ENCODE assay signal across 18 cellular contexts in genomic region chr3:10550705-10551104, GRCh38. TPM values are rescaled to one million over a fixed set of nuclear protein-coding genes. Genes with fewer than 3 reads are reported as not detected.
DNase-seq lines count a peak whose midpoint lies in the region.
"Had no signal": no experiment of that assay in that cellular context is flagged by ENCODE, and none has a peak within 500 bp of the region (broad histone marks: within the 10 kb centered on the region; RNA-seq: fewer than 3 reads in every experiment).

No MANE protein-coding gene starts in this region.

- POLR2A ChIA-PET in CD8-positive, alpha-beta memory T cell (lab: Charles Lee) = no interaction called here

- H3K9me3 ChIP-seq in CD8-positive, alpha-beta memory T cell (ENCODE audit: low read length) = no peaks in the 10 kb centered on the region
- H3K9me3 ChIP-seq: SK-N-SH, upper lobe of left lung had no signal

- peaks cover 40% of the 10 kb centered on the region for H3K4me1 Mint-ChIP-seq in T-helper 2 cell treated with Interferon-gamma antibody and Interleukin-4, amounts not matched to agents 5 μg/mL and 100 μg/mL, for 36 hours (ENCODE audit: low read depth)
- peaks cover 33 to 38% (median 36%) of the 10 kb centered on the region in 3 donors for H3K4me1 Mint-ChIP-seq in CD8-positive, alpha-beta memory T cell

- no peak overlapping the region for H3K4me3 Mint-ChIP-seq in T-helper 2 cell treated with Interferon-gamma antibody and Interleukin-4, amounts not matched to agents 5 μg/mL and 100 μg/mL, for 36 hours
- no peak overlapping the region for H3K4me3 Mint-ChIP-seq in CD8-positive, alpha-beta memory T cell
- H3K4me3 Mint-ChIP-seq: GM23338 had no signal

- H3K36me3 Mint-ChIP-seq in T-helper 2 cell treated with Interferon-gamma antibody and Interleukin-4, amounts not matched to agents 5 μg/mL and 100 μg/mL, for 36 hours (ENCODE audit: low read depth) = no peaks in the 10 kb centered on the region
- H3K36me3 Mint-ChIP-seq in CD8-positive, alpha-beta memory T cell = no peaks in the 10 kb centered on the region

- H3K27ac Mint-ChIP-seq in T-helper 2 cell treated with Interferon-gamma antibody and Interleukin-4, amounts not matched to agents 5 μg/mL and 100 μg/mL, for 36 hours = peak overlapping the region; percentile 2
- H3K27ac Mint-ChIP-seq in CD8-positive, alpha-beta memory T cell = peak overlapping the region in 3 of 8 donors; percentile 53 to 80 (median 73)
- H3K27ac Mint-ChIP-seq: GM23338 had no signal

- no peaks in the 10 kb centered on the region for H3K36me3 ChIP-seq in CD8-positive, alpha-beta memory T cell (ENCODE audit: insufficient read depth, low read length)
- H3K36me3 ChIP-seq: upper lobe of left lung had no signal

- no peak overlapping the region for H3K4me3 ChIP-seq in CD8-positive, alpha-beta memory T cell (ENCODE audit: low read length)
- H3K4me3 ChIP-seq: GM23338, upper lobe of left lung had no signal

- peaks cover 2% of the 10 kb centered on the region for H3K27me3 Mint-ChIP-seq in T-helper 2 cell treated with Interferon-gamma antibody and Interleukin-4, amounts not matched to agents 5 μg/mL and 100 μg/mL, for 36 hours (ENCODE audit: low read depth)
- peaks cover 1 to 8% of the 10 kb centered on the region in 2 donors for H3K27me3 Mint-ChIP-seq in CD8-positive, alpha-beta memory T cell

- CTCF ChIA-PET in CD8-positive, alpha-beta memory T cell (lab: Charles Lee) = no interaction called here

- peaks cover 16% of the 10 kb centered on the region for H3K4me1 ChIP-seq in CD8-positive, alpha-beta memory T cell (ENCODE audit: insufficient read depth, low read length)

- no peaks in the 10 kb centered on the region for H3K9me3 Mint-ChIP-seq in T-helper 2 cell treated with Interferon-gamma antibody and Interleukin-4, amounts not matched to agents 5 μg/mL and 100 μg/mL, for 36 hours
- no peaks in the 10 kb centered on the region for H3K9me3 Mint-ChIP-seq in CD8-positive, alpha-beta memory T cell
- H3K9me3 Mint-ChIP-seq: GM23338 had no signal

- no peak for DNase-seq in T-helper 2 cell treated with Interferon-gamma antibody and Interleukin-4, amounts not matched to agents 5 μg/mL and 100 μg/mL, for 36 hours (ENCODE audit: low spot score)
- DNase-seq in T-helper 2 cell (no peak), activated gamma-delta T cell (lab: John Stamatoyannopoulos, UW) (no peak), NCI-H2029 treated with DMSO at 0.1 percent for 48 hours (lab: John Stamatoyannopoulos, UW) (no peak)
- DNase-seq in CD8-positive, alpha-beta memory T cell = no peak
- DNase-seq: activated naive CD4-positive, alpha-beta T cell; foreskin fibroblast; midbrain; NCI-H1930; SK-N-SH; stimulated activated CD4-positive, alpha-beta T cell treated with anti-CD3 and anti-CD28 coated beads, Interleukin-15, amount 100 ng/mL, for 24 hours; stimulated activated naive CD4-positive, alpha-beta T cell treated with Interleukin-2 at 50 U/mL for 16 hours; upper lobe of left lung had no signal

- peak overlapping the region; percentile 41 for H3K27ac ChIP-seq in cingulate gyrus (ENCODE audit: low read depth, low read length)
- H3K27ac ChIP-seq in layer of hippocampus (ENCODE audit: low read depth, low read length) = peak overlapping the region; percentile 40
- H3K27ac ChIP-seq in temporal lobe (ENCODE audit: low read depth, low read length) = peak overlapping the region; percentile 64
- H3K27ac ChIP-seq in CD8-positive, alpha-beta memory T cell (ENCODE audit: low read depth, low read length) = no peak overlapping the region
- H3K27ac ChIP-seq: upper lobe of left lung had no signal

- H3K27me3 ChIP-seq in layer of hippocampus (ENCODE audit: control insufficient read depth, insufficient read depth, low read length) = no peaks in the 10 kb centered on the region
- no peaks in the 10 kb centered on the region for H3K27me3 ChIP-seq in CD8-positive, alpha-beta memory T cell (ENCODE audit: insufficient read depth, low read length, poor library complexity, severe bottlenecking)
- H3K27me3 ChIP-seq: upper lobe of left lung had no signal

RNA-seq across cellular contexts. Expression of gene ATP2B2, which starts 45.3 kb away (rescaled TPM):
- total RNA-seq in temporal lobe = 76.2 TPM
- not detected for total RNA-seq in CD8-positive, alpha-beta memory T cell
- not detected for polyA plus RNA-seq in CD8-positive, alpha-beta memory T cell
- polyA plus RNA-seq: BJ had no signal

Comparison
In these comparisons a context has a peak if more than half of its experiments do, and no peak if none do; other contexts are left out.
1. RNA of gene ATP2B2, which starts 45.3 kb away (total RNA-seq): 76.2 TPM in temporal lobe (single experiment); not detected in CD8-positive, alpha-beta memory T cell; every median in the first group is over 10 times any median in the second.